ENCODE assay signal across 10 cellular contexts in genomic region chr10:13684252-13684791, GRCh38.
A peak's percentile ranks its signal among the peaks of the same experiment; 100 is the strongest.
DNase-seq lines count a peak whose midpoint lies in the region; ATAC-seq, FAIRE-seq and TF ChIP-seq lines count a peak whose summit lies in the region.
"Had no signal": no experiment of that assay in that cellular context is flagged by ENCODE, and none has a peak within 500 bp of the region (broad histone marks: within the 10 kb centered on the region; RNA-seq: fewer than 3 reads in every experiment).

No MANE protein-coding gene starts in this region.

- H4K20me1 ChIP-seq in GM12878 (ENCODE audit: control insufficient read depth, insufficient read depth), result no peaks in the 10 kb centered on the region

- TF ChIP-seq EP300 in GM12878 (IDR thresholded peaks at IDR 0.05; ENCODE audit: borderline replicate concordance in 1 of 2, control insufficient read depth in 1 of 2, low read depth in 2 of 2, low read length in 2 of 2), result no peak

- FAIRE-seq in GM12878 (lab: Jason Lieb, UNC), result no peak
- no peak for FAIRE-seq in small intestine (lab: Jason Lieb, UNC)

- BruUV-seq in GM12878 (replicated peaks; lab: Mats Ljungman, UMichigan), result no TSS peak

- 89% methylated on average over 17 of the region's 17 CpGs for WGBS in GM12878 (ENCODE audit: insufficient coverage, insufficient replicate concordance, low lambda C conversion rate, missing lambda C conversion rate)
- WGBS in small intestine, 3 donors, result 61 to 93% (median 78%) methylated on average over 17 of the region's 17 CpGs

- in situ Hi-C loops in GM12878 (cut with MboI) (no loop called here), gastrocnemius medialis (cut with MboI; ENCODE audit: low sequenced_read_pairs in 4 of 4) (no loop called here)

- TF ChIP-seq CTCF in GM12878 (IDR thresholded peaks at IDR 0.05 in 2 of 3, conservative IDR thresholded peaks at IDR 0.05 in 1 of 3; ENCODE audit: control insufficient read depth in 2 of 3, extremely low read depth in 1 of 3, insufficient read depth in 1 of 3, low read depth in 3 of 3, low read length in 3 of 3), result no peak
- TF ChIP-seq CTCF in gastrocnemius medialis (IDR thresholded peaks at IDR 0.05 in 4 of 5, conservative IDR thresholded peaks at IDR 0.05 in 1 of 5), result no peak

- H3K9me3 ChIP-seq in GM12878 (replicated peaks; ENCODE audit: control insufficient read depth, insufficient read depth, low read length) (no peaks in the 10 kb centered on the region), gastrocnemius medialis (no peaks in the 10 kb centered on the region), small intestine (ENCODE audit: control insufficient read depth, low read depth) (no peaks in the 10 kb centered on the region)

- CTCF ChIA-PET in GM12878 (lab: Yijun Ruan, JAX), result interaction anchor here (1.2 to 1.7 kb wide), 2 partner anchors 7 to 93 kb away, joined by 3 to 6 read pairs; no protein-coding TSS in a partner anchor

- TF ChIP-seq POLR2A in GM12878 (IDR thresholded peaks at IDR 0.05; ENCODE audit: low read depth, low read length) (no peak), gastrocnemius medialis (IDR thresholded peaks at IDR 0.05) (no peak)

- no peak overlapping the region for H2AFZ ChIP-seq in GM12878 (ENCODE audit: control insufficient read depth, low read depth, low read length)

- ATAC-seq in GM12878 (no peak), gastrocnemius medialis (peak; percentile 35 to 59)

- intact Hi-C loops in GM12878 (cut with micrococcal nuclease; ENCODE audit: unreplicated experiment) (no loop called here), gastrocnemius medialis (cut with DNase I; ENCODE audit: low total_unique reads) (loop anchor here (2.0 kb wide), 1 partner anchor 22 kb away; no protein-coding TSS in a partner anchor)

- H3K79me2 ChIP-seq in GM12878 (ENCODE audit: control insufficient read depth, insufficient read depth, low read length), result peaks cover 4% of the 10 kb centered on the region

- POLR2A ChIA-PET in GM12878 (lab: Charles Lee), result no interaction called here

- no peak overlapping the region for H3K27ac ChIP-seq in GM12878 (ENCODE audit: control insufficient read depth, insufficient read depth)
- peak overlapping the region; percentile 58 to 71 (median 64) for H3K27ac ChIP-seq in gastrocnemius medialis
- H3K27ac ChIP-seq in small intestine (ENCODE audit: low read depth in 1 of 2, low read length in 1 of 2), result peak overlapping the region in 1 of 2 donors; percentile 78

- H3K27me3 ChIP-seq in GM12878 (replicated peaks in 1 of 2; ENCODE audit: control insufficient read depth in 2 of 2, insufficient read depth in 2 of 2, low read length in 1 of 2) (no peaks in the 10 kb centered on the region), gastrocnemius medialis (no peaks in the 10 kb centered on the region), small intestine (ENCODE audit: control insufficient read depth in 2 of 2, insufficient read depth in 2 of 2, low read length in 2 of 2) (no peaks in the 10 kb centered on the region)

- SMC1A ChIA-PET in GM12878 (lab: Charles Lee; ENCODE audit: uncharacterized antibody, unreplicated experiment), result interaction anchor here (0.8 to 2.6 kb wide), 4 partner anchors 22 to 59 kb away, joined by 3 to 14 read pairs (median 4); no protein-coding TSS in a partner anchor

- peak; percentile 81 for DNase-seq in GM03348 (ENCODE audit: low spot score)
- DNase-seq in GM12878 (ENCODE audit: low read depth, low spot score), result no peak
- DNase-seq in hepatic stellate cell (ENCODE audit: low spot score), result peak; percentile 78
- peak in 1 of 2 donors; percentile 43 for DNase-seq in gastrocnemius medialis
- DNase-seq in activated T-cell treated with anti-CD3 and anti-CD28 coated beads, Interleukin-2, amount 50 U/mL, for 1 hour, result no peak
- DNase-seq in NCI-H1694 (lab: John Stamatoyannopoulos, UW), result no peak
- no peak for DNase-seq in NCI-H2171 (lab: John Stamatoyannopoulos, UW)
- DNase-seq in small intestine, result no peak
- DNase-seq: activated CD4-positive, CD25-positive, alpha-beta regulatory T cell treated with anti-CD3 and anti-CD28 coated beads, Interleukin-2, amount 50 U/mL, for 72 hours; NCI-H2107 had no signal

- no peak overlapping the region for H3K9ac ChIP-seq in GM12878 (ENCODE audit: control insufficient read depth, insufficient read depth, low read length)

- no peak overlapping the region for H3K4me2 ChIP-seq in GM12878 (ENCODE audit: control insufficient read depth, insufficient read depth)

- H3K4me1 ChIP-seq in GM12878 (ENCODE audit: control insufficient read depth, insufficient read depth, low read length) (peaks cover 17% of the 10 kb centered on the region), gastrocnemius medialis (peaks cover 37 to 40% of the 10 kb centered on the region in 2 donors), small intestine (ENCODE audit: control insufficient read depth in 2 of 2, insufficient read depth in 1 of 2, low read depth in 1 of 2, low read length in 1 of 2) (no peaks in the 10 kb centered on the region)

- no peak overlapping the region for H3K4me3 ChIP-seq in GM12878
- peak overlapping the region; percentile 6 to 19 (median 12) for H3K4me3 ChIP-seq in gastrocnemius medialis
- no peak overlapping the region for H3K4me3 ChIP-seq in small intestine (ENCODE audit: low read depth in 1 of 2, low read length in 2 of 2)

- RAD21 ChIA-PET in GM12878 (lab: Charles Lee; ENCODE audit: unreplicated experiment), result interaction anchor here (1.3 kb wide), 1 partner anchor 89 kb away, joined by 3 read pairs; no protein-coding TSS in a partner anchor

- TF ChIP-seq RAD21 in GM12878 (IDR thresholded peaks at IDR 0.05; ENCODE audit: insufficient read depth, low read depth, low read length), result no peak

- H3K36me3 ChIP-seq in GM12878 (ENCODE audit: control insufficient read depth in 2 of 2, insufficient read depth in 2 of 2, low read length in 1 of 2) (peaks cover 12 to 31% of the 10 kb centered on the region in 2 experiments; a peak in 3 of 4 replicates), gastrocnemius medialis (no peaks in the 10 kb centered on the region), small intestine (ENCODE audit: control insufficient read depth in 2 of 2, insufficient read depth in 2 of 2, low read length in 2 of 2) (no peaks in the 10 kb centered on the region)

TF ChIP-seq in GM12878, 131 proteins besides CTCF, POLR2A, EP300 and RAD21:
- TF ChIP-seq CREB1 (IDR thresholded peaks at IDR 0.05; ENCODE audit: low read depth) (peak; percentile 50; the same call in 1 of the 2 replicates), ZBED1 (IDR thresholded peaks at IDR 0.05; ENCODE audit: borderline replicate concordance) (no peak)

Comparison
In these comparisons a context has a peak if more than half of its experiments do, and no peak if none do; other contexts are left out.
1. DNase-seq: peak in GM03348 (single experiment) and hepatic stellate cell (single experiment); none in GM12878 (single experiment), activated T-cell treated with anti-CD3 and anti-CD28 coated beads, Interleukin-2, amount 50 U/mL, for 1 hour (single experiment), NCI-H1694 (single experiment), NCI-H2171 (single experiment) and small intestine (single experiment).
2. H3K4me3 ChIP-seq: peak in gastrocnemius medialis (4 of 4); none in GM12878 (single experiment) and small intestine (0 of 2).